ENCODE assay signal across 18 cellular contexts in genomic region chr1:186089938-186090337, GRCh38.
"Had no signal": no experiment of that assay in that cellular context is flagged by ENCODE, and none has a peak within 500 bp of the region (broad histone marks: within the 10 kb centered on the region; RNA-seq: fewer than 3 reads in every experiment).

No MANE protein-coding gene starts in this region.

- H3K9me3 ChIP-seq: esophagus squamous epithelium, left ventricle myocardium inferior, lower lobe of right lung, ovary, suprapubic skin, thyroid gland had no signal

- H3K36me3 ChIP-seq: esophagus squamous epithelium, lower lobe of right lung, ovary, suprapubic skin, thyroid gland had no signal

- H3K27ac ChIP-seq: esophagus squamous epithelium, left ventricle myocardium inferior, lower lobe of right lung, ovary, suprapubic skin, thyroid gland had no signal

- H3K4me3 ChIP-seq: esophagus squamous epithelium, left ventricle myocardium inferior, lower lobe of right lung, ovary, smooth muscle cell, suprapubic skin, thyroid gland had no signal

- FAIRE-seq: kidney, urothelium cell line had no signal

- H3K27me3 ChIP-seq: esophagus squamous epithelium, ovary, suprapubic skin, thyroid gland had no signal

- H3K4me2 ChIP-seq: smooth muscle cell had no signal

- H3K4me1 ChIP-seq: esophagus squamous epithelium, suprapubic skin, thyroid gland had no signal

- DNase-seq: effector memory CD8-positive, alpha-beta T cell; esophagus squamous epithelium; foreskin fibroblast; immature natural killer cell; kidney; left cardiac atrium; left ventricle myocardium inferior; lower lobe of right lung; natural killer cell; ovary; right cardiac atrium; stimulated activated CD4-positive, alpha-beta T cell treated with anti-CD3 and anti-CD28 coated beads, Interleukin-2, amount 100 ng/mL, for 48 hours; stimulated activated naive CD8-positive, alpha-beta T cell treated with anti-CD3 and anti-CD28 coated beads, Interleukin-15, Interleukin-2, amounts not matched to agents 100 U/mL and 50 U/mL, for 24 hours; thyroid gland had no signal

- ATAC-seq: effector memory CD8-positive, alpha-beta T cell; left cardiac atrium; lower lobe of right lung; natural killer cell; right cardiac atrium; stimulated activated effector memory CD8-positive, alpha-beta T cell treated with anti-CD3 and anti-CD28 coated beads, Interleukin-12 subunit alpha, Interleukin-12 subunit beta, amount 100 ng/mL, for 72 hours; stimulated activated naive CD8-positive, alpha-beta T cell treated with anti-CD3 and anti-CD28 coated beads, Interleukin-15, Interleukin-2, amounts not matched to agents 100 U/mL and 50 U/mL, for 24 hours had no signal
